ENCODE assay signal across 11 cellular contexts in genomic region chr2:157056200-157056676, GRCh38.
DNase-seq lines count a peak whose midpoint lies in the region; ATAC-seq and TF ChIP-seq lines count a peak whose summit lies in the region.
"Had no signal": no experiment of that assay in that cellular context is flagged by ENCODE, and none has a peak within 500 bp of the region (broad histone marks: within the 10 kb centered on the region; RNA-seq: fewer than 3 reads in every experiment).

No MANE protein-coding gene starts in this region.

- peak overlapping the region; percentile 40 for H3K4me3 ChIP-seq in osteoblast (ENCODE audit: insufficient read depth, low read length)

- H4K20me1 ChIP-seq in osteoblast (ENCODE audit: insufficient read depth, low read length), result no peaks in the 10 kb centered on the region

- H3K9me3 ChIP-seq in osteoblast (ENCODE audit: low read depth, low read length), result no peaks in the 10 kb centered on the region

- DNase-seq in DMS53 (lab: John Stamatoyannopoulos, UW) (peak; percentile 66), NCI-H2227 (lab: John Stamatoyannopoulos, UW; ENCODE audit: unreplicated experiment) (peak; percentile 15), dedifferentiated amniotic fluid mesenchymal stem cell (ENCODE audit: extremely low spot score) (peak; percentile 40), osteoblast (ENCODE audit: insufficient read length, low spot score, missing footprints) (no peak), NAMALWA (ENCODE audit: low spot score) (no peak), germinal center (ENCODE audit: low spot score) (no peak)
- DNase-seq: activated naive CD8-positive, alpha-beta T cell treated with anti-CD3 and anti-CD28 coated beads for 36 hours; naive B cell had no signal

- H3K27ac ChIP-seq in osteoblast (ENCODE audit: low read depth, low read length), result peak overlapping the region; percentile 65

- no peaks in the 10 kb centered on the region for H3K79me2 ChIP-seq in osteoblast (ENCODE audit: insufficient read depth, low read length)

- H3K4me1 ChIP-seq in osteoblast (ENCODE audit: insufficient read depth, low read length), result peaks cover 34% of the 10 kb centered on the region

- TF ChIP-seq CTCF in osteoblast (IDR thresholded peaks at IDR 0.05; ENCODE audit: extremely low read depth, low read depth, low read length), result no peak

- no peak overlapping the region for H2AFZ ChIP-seq in osteoblast (ENCODE audit: low read length)

- H3K27me3 ChIP-seq in osteoblast (ENCODE audit: insufficient read depth, low read length), result no peaks in the 10 kb centered on the region

- ATAC-seq in GM18520 (IDR thresholded peaks at IDR 0.05; ENCODE audit: unreplicated experiment) (no peak), GM19467 (IDR thresholded peaks at IDR 0.05; ENCODE audit: unreplicated experiment) (no peak)
- ATAC-seq: activated CD4-positive, CD25-positive, alpha-beta regulatory T cell treated with anti-CD3 and anti-CD28 coated beads, Interleukin-2, amount 50 U/mL, for 24 hours had no signal

- peak overlapping the region; percentile 71 for H3K4me2 ChIP-seq in osteoblast (ENCODE audit: insufficient read depth, low read length)

- H3K36me3 ChIP-seq in osteoblast (ENCODE audit: insufficient read depth, low read length), result no peaks in the 10 kb centered on the region

Comparison
In these comparisons a context has a peak if more than half of its experiments do, and no peak if none do; other contexts are left out.
1. DNase-seq: peak in DMS53 (single experiment), NCI-H2227 (single experiment) and dedifferentiated amniotic fluid mesenchymal stem cell (single experiment); none in osteoblast (single experiment), NAMALWA (single experiment) and germinal center (single experiment).